Comparison of ENCODE assay signal across 9 cellular contexts in the genomic region with DNA sequence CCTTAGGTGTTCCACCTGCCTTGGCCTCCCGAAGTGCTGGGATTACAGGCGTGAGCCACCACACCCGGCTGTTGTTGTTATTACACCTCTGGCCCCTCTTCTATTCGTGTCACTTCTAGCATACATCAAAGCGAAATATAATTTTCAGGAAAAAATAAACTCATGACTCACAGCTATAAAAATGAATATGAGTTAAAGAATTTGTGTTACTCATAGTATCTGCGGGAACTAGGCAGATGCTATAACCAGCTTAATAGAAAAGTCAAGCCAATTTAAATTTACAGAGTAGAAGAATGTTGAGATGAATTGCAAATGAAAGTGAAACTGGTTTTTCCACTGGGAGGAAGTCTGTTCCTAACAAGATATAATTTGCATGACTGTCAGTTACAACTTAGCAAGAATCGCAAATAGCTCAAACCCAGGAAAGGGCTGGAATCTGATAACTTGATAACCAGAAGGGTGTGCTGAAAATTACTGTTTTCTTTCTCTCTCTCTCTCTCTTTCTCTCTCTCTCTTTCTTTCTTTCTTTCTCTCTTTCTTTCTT. TPM values are rescaled to one million over a fixed set of nuclear protein-coding genes. Genes with fewer than 3 reads are reported as not detected.
A peak's percentile ranks its signal among the peaks of the same experiment; 100 is the strongest.
DNase-seq lines count a peak whose midpoint lies in the region; ATAC-seq and TF ChIP-seq lines count a peak whose summit lies in the region.
"Had no signal": no experiment of that assay in that cellular context is flagged by ENCODE, and none has a peak within 500 bp of the region (broad histone marks: within the 10 kb centered on the region; RNA-seq: fewer than 3 reads in every experiment).

No MANE protein-coding gene starts in this region.

- DNase-seq in ELR (ENCODE audit: low read depth) (peak; percentile 75), MV-4-11 (lab: John Stamatoyannopoulos, UW) (peak; percentile 37), astrocyte of the hippocampus (ENCODE audit: low read depth, low spot score) (peak; percentile 16), natural killer cell (no peak), hypothalamus (lab: John Stamatoyannopoulos, UW) (no peak), NCI-H2029 treated with DMSO at 0.1 percent for 48 hours (lab: John Stamatoyannopoulos, UW) (no peak)

- peak overlapping the region; percentile 97 for H3K4me3 Mint-ChIP-seq in natural killer cell

- H3K9me3 Mint-ChIP-seq in natural killer cell = peaks cover 2 to 3% of the 10 kb centered on the region in 2 donors

- TF ChIP-seq CTCF in natural killer cell (IDR thresholded peaks at IDR 0.05) = no peak

- H3K4me1 Mint-ChIP-seq in natural killer cell = peaks cover 24 to 33% of the 10 kb centered on the region in 2 donors

- intact Hi-C loops in natural killer cell (cut with micrococcal nuclease) = no loop called here

- no peaks in the 10 kb centered on the region for H3K27me3 Mint-ChIP-seq in natural killer cell (ENCODE audit: low read depth in 2 of 2)

- peak overlapping the region; percentile 84 to 89 for H3K27ac Mint-ChIP-seq in natural killer cell

- ATAC-seq in natural killer cell = peak; percentile 48 to 63 (median 58)
- ATAC-seq in HG03469 (IDR thresholded peaks at IDR 0.05; ENCODE audit: unreplicated experiment) = no peak
- no peak for ATAC-seq in HG03175 (IDR thresholded peaks at IDR 0.05; ENCODE audit: unreplicated experiment)

- no peaks in the 10 kb centered on the region for H3K36me3 Mint-ChIP-seq in natural killer cell

RNA-seq across cellular contexts. Expression of gene OR2W3, which starts 11.2 kb away (rescaled TPM):
- total RNA-seq in natural killer cell = 1 to 10 TPM in 1 of 3 donors, under 1 TPM in 2; 0.41 to 1.0 (median 0.65) TPM

RNA-seq across cellular contexts. Expression of gene OR2T8, which starts 13.5 kb away (rescaled TPM):
- total RNA-seq in natural killer cell = not detected
- total RNA-seq: subcutaneous adipose tissue had no signal

RNA-seq across cellular contexts. Expression of gene OR2AJ1, which starts 18.1 kb away (rescaled TPM):
- total RNA-seq in natural killer cell = not detected
- total RNA-seq: subcutaneous adipose tissue had no signal

RNA-seq across cellular contexts. Expression of gene OR2L8, which starts 42.1 kb away (rescaled TPM):
- 1 to 10 TPM in 1 of 3 donors, not detected in 2; 1.1 TPM for total RNA-seq in natural killer cell
- total RNA-seq: subcutaneous adipose tissue had no signal

RNA-seq across cellular contexts. Expression of gene TRIM58, which starts 49.6 kb away (rescaled TPM):
- total RNA-seq in natural killer cell = 1 to 10 TPM in 2 of 3 donors, under 1 TPM in 1; 0.50 to 3.9 (median 1.9) TPM

Comparison
In these comparisons a context has a peak if more than half of its experiments do, and no peak if none do; other contexts are left out.
1. DNase-seq: peak in ELR (single experiment), MV-4-11 (single experiment) and astrocyte of the hippocampus (single experiment); none in natural killer cell (single experiment), hypothalamus (0 of 51) and NCI-H2029 treated with DMSO at 0.1 percent for 48 hours (single experiment).
2. ATAC-seq: peak in natural killer cell (3 of 3); none in HG03469 (single experiment) and HG03175 (single experiment).